In the genomic region with DNA sequence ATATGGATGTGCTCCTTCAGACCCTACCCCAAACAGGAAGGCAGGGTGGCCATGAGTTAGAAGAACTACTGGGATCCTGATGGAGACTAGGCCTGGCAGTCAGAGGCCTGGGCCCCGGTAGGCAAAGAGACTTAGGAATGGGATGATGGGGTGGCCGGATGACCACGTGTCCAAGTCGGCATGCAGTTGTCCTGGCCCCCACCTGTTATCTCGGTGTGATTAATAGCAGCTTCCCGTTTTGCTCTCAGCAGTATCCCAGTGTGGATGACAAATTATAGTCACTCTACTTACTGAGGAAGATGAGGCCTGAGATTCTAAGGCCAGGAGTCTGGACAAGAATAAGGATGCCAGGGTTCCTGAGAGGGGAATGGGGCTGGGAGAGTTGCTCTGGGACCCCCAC, we compare ENCODE assay signal across 13 cellular contexts. TPM values are rescaled to one million over a fixed set of nuclear protein-coding genes. Genes with fewer than 3 reads are reported as not detected.
DNase-seq lines count a peak whose midpoint lies in the region; ATAC-seq and TF ChIP-seq lines count a peak whose summit lies in the region.
"Had no signal": no experiment of that assay in that cellular context is flagged by ENCODE, and none has a peak within 500 bp of the region (broad histone marks: within the 10 kb centered on the region; RNA-seq: fewer than 3 reads in every experiment).

No MANE protein-coding gene starts in this region.

- peak overlapping the region; percentile 84 for H3K4me3 Mint-ChIP-seq in activated CD4-positive, alpha-beta T cell treated with anti-CD3 and anti-CD28 coated beads, Interleukin-2, amount 10 ng/mL, durations not matched to agents 7 days and 5 days
- H3K4me3 Mint-ChIP-seq in T-cell = peak overlapping the region; percentile 84 to 90 (median 89)
- H3K4me3 Mint-ChIP-seq in stimulated activated memory B cell treated with anti-CD40 and anti-IgM and Interleukin-4, amounts not matched to agents 10 μg/mL and 1 μg/mL and 100 μg/mL, for 72 hours = no peak overlapping the region

- no peak for DNase-seq in activated CD4-positive, alpha-beta T cell treated with anti-CD3 and anti-CD28 coated beads, Interleukin-2, amount 10 ng/mL, durations not matched to agents 7 days and 5 days
- DNase-seq in activated CD4-positive, alpha-beta T cell treated with anti-CD3 and anti-CD28 coated beads, Interleukin-2, amount 50 U/mL, for 48 hours = no peak
- DNase-seq in T-cell (no peak), lower lobe of right lung (no peak), NCI-H1092 treated with DMSO at 0.1 percent for 48 hours (lab: John Stamatoyannopoulos, UW) (no peak)
- no peak for DNase-seq in stimulated activated naive CD4-positive, alpha-beta T cell treated with Interleukin-2 at 50 U/mL for 16 hours (lab: John Stamatoyannopoulos, UW)
- DNase-seq: body of pancreas, DMS 273 treated with DMSO at 0.1 percent for 48 hours, NCI-H510A had no signal

- H3K9me3 ChIP-seq in lower lobe of right lung = no peaks in the 10 kb centered on the region
- H3K9me3 ChIP-seq: body of pancreas, HAP-1 had no signal

- CTCF ChIA-PET in activated CD4-positive, alpha-beta T cell treated with anti-CD3 and anti-CD28 coated beads, Interleukin-2, amount 10 ng/mL, durations not matched to agents 7 days and 5 days (lab: Charles Lee) = interaction anchor here (1.2 to 6.0 kb wide), 2 partner anchors 11 to 37 kb away, joined by 3 to 38 read pairs; a partner anchor contains a TSS
- CTCF ChIA-PET in T-cell (lab: Charles Lee) = interaction anchor here in 1 of 2 donors (0.9 kb wide), 1 partner anchor 11 kb away, joined by 4 read pairs; a partner anchor contains a TSS

- no peaks in the 10 kb centered on the region for H3K9me3 Mint-ChIP-seq in activated CD4-positive, alpha-beta T cell treated with anti-CD3 and anti-CD28 coated beads, Interleukin-2, amount 10 ng/mL, durations not matched to agents 7 days and 5 days
- H3K9me3 Mint-ChIP-seq in T-cell = no peaks in the 10 kb centered on the region
- H3K9me3 Mint-ChIP-seq in stimulated activated memory B cell treated with anti-CD40 and anti-IgM and Interleukin-4, amounts not matched to agents 10 μg/mL and 1 μg/mL and 100 μg/mL, for 72 hours = no peaks in the 10 kb centered on the region

- POLR2A ChIA-PET in activated CD4-positive, alpha-beta T cell treated with anti-CD3 and anti-CD28 coated beads, Interleukin-2, amount 10 ng/mL, durations not matched to agents 7 days and 5 days (lab: Charles Lee) = no interaction called here
- POLR2A ChIA-PET in T-cell (lab: Charles Lee) = no interaction called here

- ATAC-seq in T-cell (replicated peaks in 1 of 4) = no peak
- ATAC-seq in lower lobe of right lung = no peak
- ATAC-seq in stimulated activated memory B cell treated with anti-CD40 and anti-IgM and Interleukin-4, amounts not matched to agents 10 μg/mL and 1 μg/mL and 100 μg/mL, for 72 hours = no peak
- ATAC-seq in HG02571 (IDR thresholded peaks at IDR 0.05; ENCODE audit: unreplicated experiment) = no peak
- ATAC-seq: body of pancreas had no signal

- peaks cover 43% of the 10 kb centered on the region for H3K36me3 Mint-ChIP-seq in activated CD4-positive, alpha-beta T cell treated with anti-CD3 and anti-CD28 coated beads, Interleukin-2, amount 10 ng/mL, durations not matched to agents 7 days and 5 days (ENCODE audit: low read depth)
- H3K36me3 Mint-ChIP-seq in T-cell = peaks cover 13% of the 10 kb centered on the region
- H3K36me3 Mint-ChIP-seq in stimulated activated memory B cell treated with anti-CD40 and anti-IgM and Interleukin-4, amounts not matched to agents 10 μg/mL and 1 μg/mL and 100 μg/mL, for 72 hours = peaks cover 4% of the 10 kb centered on the region

- no peaks in the 10 kb centered on the region for H3K27me3 ChIP-seq in lower lobe of right lung (ENCODE audit: low read depth)
- H3K27me3 ChIP-seq: body of pancreas had no signal

- H3K27me3 Mint-ChIP-seq in activated CD4-positive, alpha-beta T cell treated with anti-CD3 and anti-CD28 coated beads, Interleukin-2, amount 10 ng/mL, durations not matched to agents 7 days and 5 days = no peaks in the 10 kb centered on the region
- H3K27me3 Mint-ChIP-seq in T-cell = no peaks in the 10 kb centered on the region
- no peaks in the 10 kb centered on the region for H3K27me3 Mint-ChIP-seq in stimulated activated memory B cell treated with anti-CD40 and anti-IgM and Interleukin-4, amounts not matched to agents 10 μg/mL and 1 μg/mL and 100 μg/mL, for 72 hours

- no peak overlapping the region for H3K27ac ChIP-seq in lower lobe of right lung

- peaks cover 8% of the 10 kb centered on the region for H3K36me3 ChIP-seq in lower lobe of right lung
- H3K36me3 ChIP-seq: HAP-1 had no signal

- peak overlapping the region; percentile 87 for H3K27ac Mint-ChIP-seq in activated CD4-positive, alpha-beta T cell treated with anti-CD3 and anti-CD28 coated beads, Interleukin-2, amount 10 ng/mL, durations not matched to agents 7 days and 5 days
- H3K27ac Mint-ChIP-seq in T-cell = peak overlapping the region; percentile 92
- peak overlapping the region; percentile 82 for H3K27ac Mint-ChIP-seq in stimulated activated memory B cell treated with anti-CD40 and anti-IgM and Interleukin-4, amounts not matched to agents 10 μg/mL and 1 μg/mL and 100 μg/mL, for 72 hours

- no peak for TF ChIP-seq CTCF in lower lobe of right lung (IDR thresholded peaks at IDR 0.05)

- H3K4me1 ChIP-seq in lower lobe of right lung = peaks cover 27% of the 10 kb centered on the region

- intact Hi-C loops in lower lobe of right lung (cut with DNase I) = no loop called here

- H3K4me3 ChIP-seq in lower lobe of right lung = peak overlapping the region; percentile 83
- H3K4me3 ChIP-seq: body of pancreas, HAP-1, lung had no signal

- H3K4me1 Mint-ChIP-seq in activated CD4-positive, alpha-beta T cell treated with anti-CD3 and anti-CD28 coated beads, Interleukin-2, amount 10 ng/mL, durations not matched to agents 7 days and 5 days = peaks cover 62% of the 10 kb centered on the region
- H3K4me1 Mint-ChIP-seq in T-cell = peaks cover 56 to 75% (median 65%) of the 10 kb centered on the region in 3 donors
- H3K4me1 Mint-ChIP-seq in stimulated activated memory B cell treated with anti-CD40 and anti-IgM and Interleukin-4, amounts not matched to agents 10 μg/mL and 1 μg/mL and 100 μg/mL, for 72 hours = peaks cover 68% of the 10 kb centered on the region

RNA-seq across cellular contexts. Expression of a gene that starts 1.5 kb away (rescaled TPM):
- 10 to 100 TPM; 79.6 to 82.5 TPM for total RNA-seq in activated CD4-positive, alpha-beta T cell treated with anti-CD3 and anti-CD28 coated beads, Interleukin-2, amount 10 ng/mL, durations not matched to agents 7 days and 5 days
- total RNA-seq in T-cell (10 to 100 TPM; 38.3 to 72.8 (median 61.4) TPM), lower lobe of right lung (91.3 TPM)

RNA-seq across cellular contexts. Expression of a gene that starts 8.2 kb away (rescaled TPM):
- 1 to 10 TPM; 3.8 to 4.0 TPM for total RNA-seq in activated CD4-positive, alpha-beta T cell treated with anti-CD3 and anti-CD28 coated beads, Interleukin-2, amount 10 ng/mL, durations not matched to agents 7 days and 5 days
- total RNA-seq in T-cell (1 to 10 TPM; 1.3 to 5.6 (median 4.6) TPM), lower lobe of right lung (161 TPM)

RNA-seq across cellular contexts. Expression of a gene that starts 11.4 kb away (rescaled TPM):
- total RNA-seq in activated CD4-positive, alpha-beta T cell treated with anti-CD3 and anti-CD28 coated beads, Interleukin-2, amount 10 ng/mL, durations not matched to agents 7 days and 5 days = 10 to 100 TPM; 51.8 to 53.0 TPM
- total RNA-seq in T-cell (10 to 100 TPM; 38.7 to 43.3 (median 42.6) TPM), lower lobe of right lung (87.0 TPM)

RNA-seq across cellular contexts. Expression of a gene that starts 29.1 kb away (rescaled TPM):
- total RNA-seq in activated CD4-positive, alpha-beta T cell treated with anti-CD3 and anti-CD28 coated beads, Interleukin-2, amount 10 ng/mL, durations not matched to agents 7 days and 5 days = 1 to 10 TPM; 3.8 to 4.4 TPM
- 1 to 10 TPM in 3 of 5 donors, not detected in 2; 4.4 to 7.0 (median 5.5) TPM for total RNA-seq in T-cell
- total RNA-seq in lower lobe of right lung = 667 TPM

RNA-seq across cellular contexts. Expression of a gene that starts 33.3 kb away (rescaled TPM):
- 10 to 100 TPM; 62.3 to 81.7 TPM for total RNA-seq in activated CD4-positive, alpha-beta T cell treated with anti-CD3 and anti-CD28 coated beads, Interleukin-2, amount 10 ng/mL, durations not matched to agents 7 days and 5 days
- total RNA-seq in T-cell = 10 to 100 TPM; 27.0 to 31.4 (median 28.6) TPM
- total RNA-seq in lower lobe of right lung = 55.3 TPM

Comparison
In these comparisons a context has a peak if more than half of its experiments do, and no peak if none do; other contexts are left out.
1. RNA of a gene that starts 8.2 kb away (total RNA-seq): 161 TPM in lower lobe of right lung (single experiment); 1.3 to 5.6 TPM in T-cell and 3.8 to 4.0 TPM in activated CD4-positive, alpha-beta T cell treated with anti-CD3 and anti-CD28 coated beads, Interleukin-2, amount 10 ng/mL, durations not matched to agents 7 days and 5 days; every median in the first group is over 10 times any median in the second.
2. Peak in every context shown above with its lines, with median percentiles within 50 percentile points of each other: H3K27ac Mint-ChIP-seq.